10 cellular contexts compared by ENCODE assay signal in the genomic region with DNA sequence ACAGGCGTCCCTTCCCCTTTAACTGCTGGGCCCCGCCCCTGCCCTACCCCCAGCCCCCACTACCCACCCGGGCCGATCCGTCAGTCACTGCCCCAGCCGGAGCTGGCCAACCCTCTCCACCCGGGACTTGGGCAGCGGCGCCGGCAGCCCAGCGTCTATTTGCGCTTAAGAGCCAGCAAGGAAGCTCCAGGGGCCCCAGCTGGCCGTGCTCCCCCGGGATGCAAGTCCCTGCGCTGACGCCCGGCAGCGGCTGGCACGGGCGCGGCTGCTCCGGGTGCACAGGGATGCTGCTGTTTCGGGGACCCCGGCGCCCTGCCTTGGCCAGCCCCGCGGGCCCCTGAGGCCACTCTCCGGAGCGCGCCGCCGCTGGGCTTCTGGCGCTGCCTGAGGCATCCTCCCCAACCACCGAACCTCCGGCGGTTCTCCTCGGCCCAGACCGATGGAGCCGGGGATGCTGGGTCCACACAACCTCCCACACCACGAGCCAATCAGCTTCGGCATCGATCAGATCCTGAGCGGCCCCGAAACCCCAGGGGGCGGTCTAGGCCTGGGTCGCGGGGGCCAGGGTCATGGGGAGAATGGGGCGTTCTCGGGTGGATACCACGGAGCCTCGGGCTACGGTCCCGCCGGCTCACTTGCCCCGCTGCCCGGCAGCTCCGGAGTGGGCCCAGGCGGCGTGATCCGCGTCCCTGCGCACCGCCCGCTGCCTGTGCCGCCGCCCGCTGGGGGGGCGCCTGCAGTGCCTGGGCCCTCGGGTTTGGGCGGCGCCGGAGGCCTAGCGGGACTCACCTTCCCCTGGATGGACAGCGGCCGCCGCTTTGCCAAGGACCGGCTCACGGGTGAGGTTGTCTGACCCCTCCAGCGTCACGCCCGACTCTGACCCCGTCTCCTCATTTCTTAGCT. TPM values are rescaled to one million over a fixed set of nuclear protein-coding genes. Genes with fewer than 3 reads are reported as not detected.
DNase-seq lines count a peak whose midpoint lies in the region; ATAC-seq, FAIRE-seq and TF ChIP-seq lines count a peak whose summit lies in the region.
"Had no signal": no experiment of that assay in that cellular context is flagged by ENCODE, and none has a peak within 500 bp of the region (broad histone marks: within the 10 kb centered on the region; RNA-seq: fewer than 3 reads in every experiment).

A gene (plus strand): TSS at position 83 of the 903 bp plus-strand sequence. CDS start 357 bp downstream, at position 440.

- H3K27me3 Mint-ChIP-seq in Calu3 (ENCODE audit: unreplicated experiment) = peaks cover 92% of the 10 kb centered on the region
- H3K27me3 Mint-ChIP-seq in activated naive CD8-positive, alpha-beta T cell = peaks cover 46% of the 10 kb centered on the region
- H3K27me3 Mint-ChIP-seq in natural killer cell treated with Interleukin-12 subunit alpha and Interleukin-12 subunit beta and Interleukin-15 and Interleukin-18, amount 100 ng/mL, for 72 hours = peaks cover 39 to 65% of the 10 kb centered on the region in 2 donors

- intact Hi-C loops in Calu3 (cut with micrococcal nuclease; ENCODE audit: unreplicated experiment) = no loop called here

- peak; percentile 90 for FAIRE-seq in HTR-8/SVneo (lab: Jason Lieb, UNC)

- DNase-seq in Calu3 (no peak), HTR-8/SVneo (ENCODE audit: insufficient read length, low spot score) (peak; percentile 79), mesenteric fat pad (ENCODE audit: low spot score) (no peak), superior temporal gyrus (ENCODE audit: extremely low spot score) (no peak)
- DNase-seq in natural killer cell treated with Interleukin-12 subunit alpha and Interleukin-12 subunit beta and Interleukin-15 and Interleukin-18, amount 100 ng/mL, for 72 hours (ENCODE audit: low spot score) = no peak
- DNase-seq: stimulated activated CD4-positive, alpha-beta T cell treated with anti-CD3 and anti-CD28 coated beads, Interleukin-2, amount 100 ng/mL, for 48 hours had no signal

- BruUV-seq in Calu3 (replicated peaks; lab: Mats Ljungman, UMichigan) = no TSS peak

- no peaks in the 10 kb centered on the region for H3K4me1 Mint-ChIP-seq in Calu3 (ENCODE audit: low read depth, unreplicated experiment)
- peaks cover 14% of the 10 kb centered on the region for H3K4me1 Mint-ChIP-seq in activated naive CD8-positive, alpha-beta T cell (ENCODE audit: low read depth)
- peaks cover 7 to 16% of the 10 kb centered on the region in 2 donors for H3K4me1 Mint-ChIP-seq in natural killer cell treated with Interleukin-12 subunit alpha and Interleukin-12 subunit beta and Interleukin-15 and Interleukin-18, amount 100 ng/mL, for 72 hours (ENCODE audit: low read depth in 2 of 2)

- no peak for TF ChIP-seq CTCF in Calu3 (IDR thresholded peaks at IDR 0.05; ENCODE audit: unreplicated experiment)

- H3K4me3 Mint-ChIP-seq in Calu3 (ENCODE audit: low read depth, unreplicated experiment) = peak within 1 kb of the TSS; percentile 26
- peak within 1 kb of the TSS; percentile 65 for H3K4me3 Mint-ChIP-seq in activated naive CD8-positive, alpha-beta T cell
- peak within 1 kb of the TSS; percentile 60 for H3K4me3 Mint-ChIP-seq in natural killer cell treated with Interleukin-12 subunit alpha and Interleukin-12 subunit beta and Interleukin-15 and Interleukin-18, amount 100 ng/mL, for 72 hours

- no peak within 1 kb of the TSS for H3K27ac Mint-ChIP-seq in Calu3 (ENCODE audit: unreplicated experiment)
- no peak within 1 kb of the TSS for H3K27ac Mint-ChIP-seq in activated naive CD8-positive, alpha-beta T cell
- H3K27ac Mint-ChIP-seq in natural killer cell treated with Interleukin-12 subunit alpha and Interleukin-12 subunit beta and Interleukin-15 and Interleukin-18, amount 100 ng/mL, for 72 hours = no peak within 1 kb of the TSS

- H3K36me3 Mint-ChIP-seq in Calu3 (ENCODE audit: insufficient read depth, unreplicated experiment) = peaks cover 8% of the 10 kb centered on the region
- no peaks in the 10 kb centered on the region for H3K36me3 Mint-ChIP-seq in activated naive CD8-positive, alpha-beta T cell
- H3K36me3 Mint-ChIP-seq in natural killer cell treated with Interleukin-12 subunit alpha and Interleukin-12 subunit beta and Interleukin-15 and Interleukin-18, amount 100 ng/mL, for 72 hours = no peaks in the 10 kb centered on the region

- CTCF ChIA-PET in Calu3 (lab: Charles Lee) = interaction anchor here (0.6 to 1.0 kb wide), 2 partner anchors 14 to 16 kb away, joined by 3 to 5 read pairs; no protein-coding TSS in a partner anchor

- H3K9me3 Mint-ChIP-seq in Calu3 (ENCODE audit: low read depth, unreplicated experiment) = no peaks in the 10 kb centered on the region
- H3K9me3 Mint-ChIP-seq in activated naive CD8-positive, alpha-beta T cell (ENCODE audit: low read depth) = no peaks in the 10 kb centered on the region
- no peaks in the 10 kb centered on the region for H3K9me3 Mint-ChIP-seq in natural killer cell treated with Interleukin-12 subunit alpha and Interleukin-12 subunit beta and Interleukin-15 and Interleukin-18, amount 100 ng/mL, for 72 hours

- ATAC-seq in natural killer cell treated with Interleukin-12 subunit alpha and Interleukin-12 subunit beta and Interleukin-15 and Interleukin-18, amount 100 ng/mL, for 72 hours = no peak
- no peak for ATAC-seq in HG02970 (IDR thresholded peaks at IDR 0.05; ENCODE audit: low FRiP score, unreplicated experiment)
- ATAC-seq in HG02973 (IDR thresholded peaks at IDR 0.05; ENCODE audit: unreplicated experiment) = no peak

RNA-seq across cellular contexts. Expression of the gene that starts here (rescaled TPM):
- total RNA-seq in Calu3 (2022) (not detected in 2 replicates), mesenteric fat pad (not detected)
- total RNA-seq in natural killer cell treated with Interleukin-12 subunit alpha and Interleukin-12 subunit beta and Interleukin-15 and Interleukin-18, amount 100 ng/mL, for 72 hours = under 1 TPM; 0.12 to 0.95 TPM
- total RNA-seq: heart left ventricle had no signal
